18 cellular contexts compared by ENCODE assay signal in genomic region chrX:10631416-10632145, GRCh38. TPM values are rescaled to one million over a fixed set of nuclear protein-coding genes. Genes with fewer than 3 reads are reported as not detected.
"Had no signal": no experiment of that assay in that cellular context is flagged by ENCODE, and none has a peak within 500 bp of the region (broad histone marks: within the 10 kb centered on the region; RNA-seq: fewer than 3 reads in every experiment).

No MANE protein-coding gene starts in this region.

- H3K4me3 ChIP-seq: coronary artery, prostate gland, right atrium auricular region, tibial nerve, vagina had no signal

- H3K36me3 ChIP-seq: brain microvascular endothelial cell, prostate gland, right atrium auricular region, tibial nerve, vagina had no signal

- DNase-seq: activated B cell treated with CpG ODN at 0.5 μM for 24 hours; activated CD4-positive, alpha-beta T cell treated with anti-CD3 and anti-CD28 coated beads for 4 hours; activated CD8-positive, alpha-beta T cell treated with anti-CD3 and anti-CD28 coated beads for 36 hours; activated naive CD4-positive, alpha-beta T cell; activated T-cell treated with anti-CD3 and anti-CD28 coated beads, Interleukin-2, amount 50 U/mL, for 1 hour; brain microvascular endothelial cell; left cardiac atrium; mesendoderm; naive thymus-derived CD8-positive, alpha-beta T cell; stimulated activated CD4-positive, alpha-beta T cell treated with anti-CD3 and anti-CD28 coated beads, Interleukin-2, amount 100 ng/mL, for 24 hours; stimulated activated naive CD4-positive, alpha-beta T cell treated with Interleukin-2 at 50 U/mL for 16 hours; substantia nigra had no signal

- H3K27ac ChIP-seq: brain microvascular endothelial cell, coronary artery, prostate gland, right atrium auricular region, tibial nerve, vagina had no signal

- H3K9me3 Mint-ChIP-seq: activated B cell treated with CpG ODN at 0.5 μM for 24 hours; activated CD8-positive, alpha-beta T cell treated with anti-CD3 and anti-CD28 coated beads for 36 hours; activated T-helper 17 cell treated with anti-CD3 and anti-CD28 coated beads, Interleukin-2, amount 50 U/mL, for 72 hours had no signal

- H3K27ac Mint-ChIP-seq: activated B cell treated with CpG ODN at 0.5 μM for 24 hours; activated CD8-positive, alpha-beta T cell treated with anti-CD3 and anti-CD28 coated beads for 36 hours; activated T-helper 17 cell treated with anti-CD3 and anti-CD28 coated beads, Interleukin-2, amount 50 U/mL, for 72 hours; naive thymus-derived CD8-positive, alpha-beta T cell had no signal

- ATAC-seq: activated CD8-positive, alpha-beta T cell treated with anti-CD3 and anti-CD28 coated beads for 36 hours; activated T-helper 17 cell treated with anti-CD3 and anti-CD28 coated beads, Interleukin-2, amount 50 U/mL, for 72 hours; left cardiac atrium; naive thymus-derived CD8-positive, alpha-beta T cell had no signal

- H3K4me1 ChIP-seq: prostate gland, right atrium auricular region had no signal

- H3K27me3 ChIP-seq: brain microvascular endothelial cell, right atrium auricular region, tibial nerve, vagina had no signal

- H3K9me3 ChIP-seq: prostate gland, right atrium auricular region, tibial nerve, vagina had no signal

- H3K36me3 Mint-ChIP-seq: naive thymus-derived CD8-positive, alpha-beta T cell had no signal

RNA-seq across cellular contexts. Expression of gene MID1, which starts 11.2 kb away (rescaled TPM):
- polyA plus RNA-seq: naive thymus-derived CD8-positive, alpha-beta T cell had no signal
